ENCODE assay signal across 8 cellular contexts in genomic region chr22:32801436-32802290, GRCh38. TPM values are rescaled to one million over a fixed set of nuclear protein-coding genes. Genes with fewer than 3 reads are reported as not detected.
A peak's percentile ranks its signal among the peaks of the same experiment; 100 is the strongest.
DNase-seq lines count a peak whose midpoint lies in the region; ATAC-seq lines count a peak whose summit lies in the region.

TIMP3 (plus strand) TSS chr22:32801705; CDS start chr22:32802002, 297 bp downstream.

- no peaks in the 10 kb centered on the region for H3K36me3 Mint-ChIP-seq in CD8-positive, alpha-beta memory T cell

- H3K27ac ChIP-seq in CD8-positive, alpha-beta memory T cell (ENCODE audit: low read depth, low read length): no peak within 1 kb of the TSS

- no peaks in the 10 kb centered on the region for H3K9me3 Mint-ChIP-seq in CD8-positive, alpha-beta memory T cell

- intact Hi-C loops in left colon (cut with DNase I, micrococcal nuclease): no loop called here

- POLR2A ChIA-PET in CD8-positive, alpha-beta memory T cell (lab: Charles Lee): no interaction called here

- no peak within 1 kb of the TSS for H3K4me3 Mint-ChIP-seq in CD8-positive, alpha-beta memory T cell

- peaks cover 10% of the 10 kb centered on the region for H3K27me3 ChIP-seq in CD8-positive, alpha-beta memory T cell (ENCODE audit: insufficient read depth, low read length, poor library complexity, severe bottlenecking)

- no peak within 1 kb of the TSS for H3K4me3 ChIP-seq in CD8-positive, alpha-beta memory T cell (ENCODE audit: low read length)

- no peaks in the 10 kb centered on the region for H3K4me1 ChIP-seq in CD8-positive, alpha-beta memory T cell (ENCODE audit: insufficient read depth, low read length)

- DNase-seq in D341Med (ENCODE audit: low spot score) (peak; percentile 81), NCI-H82 (lab: John Stamatoyannopoulos, UW) (peak; percentile 84), dedifferentiated amniotic fluid mesenchymal stem cell (ENCODE audit: extremely low spot score) (peak; percentile 73), left colon (peak; percentile 60 to 67)
- DNase-seq in stimulated activated CD4-positive, alpha-beta T cell treated with anti-CD3 and anti-CD28 coated beads, Interleukin-4, amount 100 ng/mL, for 4 hours: peak; percentile 12 to 13
- DNase-seq in CD8-positive, alpha-beta memory T cell: no peak

- peaks cover 0 to 5% (median 0%) of the 10 kb centered on the region in 3 donors for H3K4me1 Mint-ChIP-seq in CD8-positive, alpha-beta memory T cell

- no peak within 1 kb of the TSS for H3K27ac Mint-ChIP-seq in CD8-positive, alpha-beta memory T cell

- ATAC-seq in left colon (peak; percentile 53), HG02884 (IDR thresholded peaks at IDR 0.05; ENCODE audit: unreplicated experiment) (no peak), HG02981 (IDR thresholded peaks at IDR 0.05; ENCODE audit: unreplicated experiment) (no peak)

- H3K27me3 Mint-ChIP-seq in CD8-positive, alpha-beta memory T cell: peaks cover 32 to 70% of the 10 kb centered on the region in 2 donors

- CTCF ChIA-PET in CD8-positive, alpha-beta memory T cell (lab: Charles Lee): no interaction called here

- no peaks in the 10 kb centered on the region for H3K9me3 ChIP-seq in CD8-positive, alpha-beta memory T cell (ENCODE audit: low read length)

- H3K36me3 ChIP-seq in CD8-positive, alpha-beta memory T cell (ENCODE audit: insufficient read depth, low read length): no peaks in the 10 kb centered on the region

RNA-seq across cellular contexts. Expression of gene TIMP3, which starts in this region (rescaled TPM):
- total RNA-seq in left colon: 10 to 100 TPM; 31.5 to 59.3 TPM
- under 1 TPM; 0.22 to 0.24 TPM for total RNA-seq in CD8-positive, alpha-beta memory T cell
- polyA plus RNA-seq in CD8-positive, alpha-beta memory T cell: not detected

Comparison
In these comparisons a context has a peak if more than half of its experiments do, and no peak if none do; other contexts are left out.
1. RNA of gene TIMP3 (total RNA-seq): 31.5 to 59.3 TPM in left colon; 0.22 to 0.24 TPM in CD8-positive, alpha-beta memory T cell; every median in the first group is over 10 times any median in the second.
2. DNase-seq: peak in D341Med (single experiment), NCI-H82 (single experiment), dedifferentiated amniotic fluid mesenchymal stem cell (single experiment), left colon (2 of 2) and stimulated activated CD4-positive, alpha-beta T cell treated with anti-CD3 and anti-CD28 coated beads, Interleukin-4, amount 100 ng/mL, for 4 hours (2 of 2); none in CD8-positive, alpha-beta memory T cell (0 of 5).